Comparison of ENCODE assay signal across 9 cellular contexts in genomic region chr3:114418724-114419543, GRCh38.
DNase-seq lines count a peak whose midpoint lies in the region; ATAC-seq and TF ChIP-seq lines count a peak whose summit lies in the region.
"Had no signal": no experiment of that assay in that cellular context is flagged by ENCODE, and none has a peak within 500 bp of the region (broad histone marks: within the 10 kb centered on the region; RNA-seq: fewer than 3 reads in every experiment).

No MANE protein-coding gene starts in this region.

- DNase-seq in Daoy (ENCODE audit: low read depth) (peak; percentile 62), NCI-H226 (peak; percentile 37), amniotic stem cell (lab: John Stamatoyannopoulos, UW) (peak; percentile 75), right cardiac atrium (no peak), gastrocnemius medialis (no peak)
- no peak for DNase-seq in effector CD4-positive, alpha-beta T cell

- H3K27me3 ChIP-seq in right cardiac atrium (ENCODE audit: control insufficient read depth, insufficient read depth) (no peaks in the 10 kb centered on the region), gastrocnemius medialis (no peaks in the 10 kb centered on the region)

- TF ChIP-seq CTCF in gastrocnemius medialis (IDR thresholded peaks at IDR 0.05 in 4 of 5, conservative IDR thresholded peaks at IDR 0.05 in 1 of 5) = peak; percentile 85 to 97 (median 92)

- H3K9me3 ChIP-seq in right cardiac atrium (ENCODE audit: control insufficient read depth, low read length) (no peaks in the 10 kb centered on the region), gastrocnemius medialis (no peaks in the 10 kb centered on the region)

- WGBS in right cardiac atrium = 21% methylated on average over 8 of the region's 8 CpGs

- H3K4me3 ChIP-seq in right cardiac atrium (ENCODE audit: low read length) (peak overlapping the region; percentile 20), gastrocnemius medialis (peak overlapping the region; percentile 12 to 48 (median 20))

- H3K4me1 ChIP-seq in right cardiac atrium (ENCODE audit: control insufficient read depth, insufficient read depth, low read length) (no peaks in the 10 kb centered on the region), gastrocnemius medialis (peaks cover 83 to 93% of the 10 kb centered on the region in 2 donors)

- in situ Hi-C loops in gastrocnemius medialis (cut with MboI; ENCODE audit: low sequenced_read_pairs in 4 of 4) = loop anchor here in 1 of 4 donors (25.0 kb wide), 1 partner anchor 193 kb away; no protein-coding TSS in a partner anchor

- H3K27ac ChIP-seq in right cardiac atrium (ENCODE audit: low read length) (peak overlapping the region; percentile 46), gastrocnemius medialis (peak overlapping the region; percentile 53 to 79 (median 72))
- H3K27ac ChIP-seq: epithelial cell of prostate had no signal

- ATAC-seq in GM19438 (IDR thresholded peaks at IDR 0.05; ENCODE audit: low read depth, unreplicated experiment) (peak; percentile 74), HG03432 (IDR thresholded peaks at IDR 0.05; ENCODE audit: unreplicated experiment) (peak; percentile 75), right cardiac atrium (peak; percentile 80 to 87), gastrocnemius medialis (peak; percentile 78 to 90)

- intact Hi-C loops in right cardiac atrium (cut with DNase I) (no loop called here), gastrocnemius medialis (cut with DNase I; ENCODE audit: low total_unique reads) (loop anchor here (2.0 to 10.0 kb wide), 4 partner anchors 36 to 264 kb away; no protein-coding TSS in a partner anchor)

- H3K36me3 ChIP-seq in gastrocnemius medialis = no peaks in the 10 kb centered on the region

- no peak for TF ChIP-seq POLR2A in gastrocnemius medialis (IDR thresholded peaks at IDR 0.05)

Comparison
In these comparisons a context has a peak if more than half of its experiments do, and no peak if none do; other contexts are left out.
1. DNase-seq: peak in Daoy (single experiment), NCI-H226 (single experiment) and amniotic stem cell (single experiment); none in right cardiac atrium (0 of 3), gastrocnemius medialis (0 of 2) and effector CD4-positive, alpha-beta T cell (single experiment).
2. Peak in every context shown above with its lines, with median percentiles within 50 percentile points of each other: ATAC-seq.